14 cellular contexts compared by ENCODE assay signal in the genomic region with DNA sequence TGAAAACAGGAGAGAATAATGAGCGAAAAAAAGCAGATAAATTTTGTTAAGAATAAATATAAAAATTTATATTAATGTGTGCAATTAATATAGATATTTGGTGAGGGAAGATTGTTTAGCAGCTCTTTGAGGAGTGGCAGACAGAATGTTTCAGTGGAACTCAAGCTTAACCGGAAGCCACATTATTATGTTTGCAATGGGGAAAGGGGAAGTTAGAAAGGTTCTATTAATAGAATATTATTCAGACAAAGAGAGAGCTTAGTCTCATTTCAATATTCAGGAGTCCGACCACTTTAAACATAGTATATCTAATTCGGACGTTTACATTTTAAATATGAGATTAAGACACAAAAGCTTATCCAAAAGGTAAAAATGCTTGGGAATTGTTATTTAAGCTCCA.
DNase-seq lines count a peak whose midpoint lies in the region; ATAC-seq and TF ChIP-seq lines count a peak whose summit lies in the region.
"Had no signal": no experiment of that assay in that cellular context is flagged by ENCODE, and none has a peak within 500 bp of the region (broad histone marks: within the 10 kb centered on the region; RNA-seq: fewer than 3 reads in every experiment).

No MANE protein-coding gene starts in this region.

- H3K9me2 ChIP-seq in hepatocyte (replicated peaks; ENCODE audit: insufficient read depth): no peaks in the 10 kb centered on the region

- H4K20me1 ChIP-seq in hepatocyte (ENCODE audit: insufficient read depth, poor library complexity, severe bottlenecking): no peaks in the 10 kb centered on the region

- H3K79me2 ChIP-seq in hepatocyte: no peaks in the 10 kb centered on the region

- H3K4me1 ChIP-seq in body of pancreas (no peaks in the 10 kb centered on the region), hepatocyte (ENCODE audit: insufficient read depth) (no peaks in the 10 kb centered on the region)
- H3K4me1 ChIP-seq: adrenal gland had no signal

- H3K27me3 ChIP-seq in body of pancreas: no peaks in the 10 kb centered on the region
- H3K27me3 ChIP-seq in MG63: no peaks in the 10 kb centered on the region
- H3K27me3 ChIP-seq in hepatocyte: no peaks in the 10 kb centered on the region
- H3K27me3 ChIP-seq: adrenal gland had no signal

- H3K9me3 ChIP-seq in body of pancreas: no peaks in the 10 kb centered on the region
- no peaks in the 10 kb centered on the region for H3K9me3 ChIP-seq in MG63
- H3K9me3 ChIP-seq in hepatocyte (ENCODE audit: low read depth): no peaks in the 10 kb centered on the region
- H3K9me3 ChIP-seq: adrenal gland had no signal

- peaks cover 0 to 2% of the 10 kb centered on the region in 2 donors for H3K36me3 Mint-ChIP-seq in activated T-cell treated with anti-CD3 and anti-CD28 coated beads, Interleukin-2, amount 50 U/mL, for 72 hours (ENCODE audit: insufficient read depth in 2 of 2)
- H3K36me3 Mint-ChIP-seq: stimulated activated effector memory CD8-positive, alpha-beta T cell treated with anti-CD3 and anti-CD28 coated beads, Interleukin-12 subunit alpha, Interleukin-12 subunit beta, amount 100 ng/mL, for 72 hours had no signal

- DNase-seq in SKM-1 (lab: John Stamatoyannopoulos, UW; ENCODE audit: unreplicated experiment): peak; percentile 60
- DNase-seq in body of pancreas: no peak
- no peak for DNase-seq in MG63
- DNase-seq in activated T-cell treated with anti-CD3 and anti-CD28 coated beads, Interleukin-2, amount 50 U/mL, for 72 hours: no peak
- DNase-seq in hepatocyte (ENCODE audit: low spot score): no peak
- DNase-seq: activated CD4-positive, alpha-beta T cell treated with anti-CD3 and anti-CD28 coated beads for 36 hours; adrenal gland; left ventricle myocardium superior; NCI-H524 had no signal

- TF ChIP-seq POLR2A in GM18505 (IDR thresholded peaks at IDR 0.05; ENCODE audit: borderline replicate concordance, extremely low read depth, insufficient read depth, insufficient read length) (no peak), body of pancreas (IDR thresholded peaks at IDR 0.05) (no peak)

- no peak overlapping the region for H3K4me3 Mint-ChIP-seq in activated T-cell treated with anti-CD3 and anti-CD28 coated beads, Interleukin-2, amount 50 U/mL, for 72 hours
- H3K4me3 Mint-ChIP-seq: activated CD4-positive, alpha-beta T cell treated with anti-CD3 and anti-CD28 coated beads for 36 hours; stimulated activated effector memory CD8-positive, alpha-beta T cell treated with anti-CD3 and anti-CD28 coated beads, Interleukin-12 subunit alpha, Interleukin-12 subunit beta, amount 100 ng/mL, for 72 hours had no signal

- H3K36me3 ChIP-seq in body of pancreas (replicated peaks in 1 of 2; ENCODE audit: insufficient read depth in 1 of 2, low read depth in 2 of 2) (no peaks in the 10 kb centered on the region), MG63 (no peaks in the 10 kb centered on the region), hepatocyte (replicated peaks; ENCODE audit: insufficient read depth, low read depth) (no peaks in the 10 kb centered on the region)
- H3K36me3 ChIP-seq: adrenal gland had no signal

- H3K4me3 ChIP-seq in body of pancreas (no peak overlapping the region), MG63 (no peak overlapping the region), hepatocyte (no peak overlapping the region)
- H3K4me3 ChIP-seq: adrenal gland had no signal

- no peaks in the 10 kb centered on the region for H3K4me1 Mint-ChIP-seq in activated T-cell treated with anti-CD3 and anti-CD28 coated beads, Interleukin-2, amount 50 U/mL, for 72 hours (ENCODE audit: low read depth)
- H3K4me1 Mint-ChIP-seq: activated CD4-positive, alpha-beta T cell treated with anti-CD3 and anti-CD28 coated beads for 36 hours; stimulated activated effector memory CD8-positive, alpha-beta T cell treated with anti-CD3 and anti-CD28 coated beads, Interleukin-12 subunit alpha, Interleukin-12 subunit beta, amount 100 ng/mL, for 72 hours had no signal

- TF ChIP-seq CTCF in body of pancreas (IDR thresholded peaks at IDR 0.05) (no peak), hepatocyte (IDR thresholded peaks at IDR 0.05; ENCODE audit: poor library complexity) (no peak)

- H2AFZ ChIP-seq in hepatocyte: no peak overlapping the region

- peaks cover 4 to 5% of the 10 kb centered on the region in 2 donors for H3K9me3 Mint-ChIP-seq in activated T-cell treated with anti-CD3 and anti-CD28 coated beads, Interleukin-2, amount 50 U/mL, for 72 hours

- no peak overlapping the region for H3K27ac Mint-ChIP-seq in activated T-cell treated with anti-CD3 and anti-CD28 coated beads, Interleukin-2, amount 50 U/mL, for 72 hours
- H3K27ac Mint-ChIP-seq: activated CD4-positive, alpha-beta T cell treated with anti-CD3 and anti-CD28 coated beads for 36 hours; stimulated activated effector memory CD8-positive, alpha-beta T cell treated with anti-CD3 and anti-CD28 coated beads, Interleukin-12 subunit alpha, Interleukin-12 subunit beta, amount 100 ng/mL, for 72 hours had no signal

- intact Hi-C loops in body of pancreas (cut with DNase I): no loop called here

- ATAC-seq in GM18505 (IDR thresholded peaks at IDR 0.05; ENCODE audit: unreplicated experiment): peak; percentile 100
- ATAC-seq in GM21528 (IDR thresholded peaks at IDR 0.05; ENCODE audit: low FRiP score, unreplicated experiment): peak; percentile 99
- ATAC-seq in HG03280 (IDR thresholded peaks at IDR 0.05; ENCODE audit: unreplicated experiment): peak; percentile 92
- ATAC-seq in body of pancreas: no peak
- no peak for ATAC-seq in activated T-cell treated with anti-CD3 and anti-CD28 coated beads, Interleukin-2, amount 50 U/mL, for 72 hours (replicated peaks in 1 of 2)
- ATAC-seq: activated CD4-positive, alpha-beta T cell treated with anti-CD3 and anti-CD28 coated beads for 36 hours; left ventricle myocardium superior; stimulated activated effector memory CD8-positive, alpha-beta T cell treated with anti-CD3 and anti-CD28 coated beads, Interleukin-12 subunit alpha, Interleukin-12 subunit beta, amount 100 ng/mL, for 72 hours had no signal

- H3K27me3 Mint-ChIP-seq in activated T-cell treated with anti-CD3 and anti-CD28 coated beads, Interleukin-2, amount 50 U/mL, for 72 hours (ENCODE audit: low read depth): no peaks in the 10 kb centered on the region
- H3K27me3 Mint-ChIP-seq: activated CD4-positive, alpha-beta T cell treated with anti-CD3 and anti-CD28 coated beads for 36 hours had no signal

- no peak overlapping the region for H3K4me2 ChIP-seq in hepatocyte

- WGBS in body of pancreas, 2 donors: 36 to 47% methylated on average over 5 of the region's 5 CpGs
- 88% methylated on average over 5 of the region's 5 CpGs for WGBS in hepatocyte (ENCODE audit: low lambda C conversion rate, missing lambda C conversion rate)

- H3K27ac ChIP-seq in body of pancreas (no peak overlapping the region), hepatocyte (no peak overlapping the region)
- H3K27ac ChIP-seq: adrenal gland, epithelial cell of prostate had no signal

Comparison
In these comparisons a context has a peak if more than half of its experiments do, and no peak if none do; other contexts are left out.
1. ATAC-seq: peak in GM18505 (single experiment), GM21528 (single experiment) and HG03280 (single experiment); none in body of pancreas (single experiment) and activated T-cell treated with anti-CD3 and anti-CD28 coated beads, Interleukin-2, amount 50 U/mL, for 72 hours (0 of 2).